22 cellular contexts compared by ENCODE assay signal in genomic region chr11:132744771-132745170, GRCh38.
A peak's percentile ranks its signal among the peaks of the same experiment; 100 is the strongest.
DNase-seq lines count a peak whose midpoint lies in the region; ATAC-seq and TF ChIP-seq lines count a peak whose summit lies in the region.
"Had no signal": no experiment of that assay in that cellular context is flagged by ENCODE, and none has a peak within 500 bp of the region (broad histone marks: within the 10 kb centered on the region; RNA-seq: fewer than 3 reads in every experiment).

No MANE protein-coding gene starts in this region.

- H3K4me3 ChIP-seq in BJ (ENCODE audit: low read depth, low read length), result no peak overlapping the region
- no peak overlapping the region for H3K4me3 ChIP-seq in osteoblast (ENCODE audit: insufficient read depth, low read length)
- H3K4me3 ChIP-seq: ascending aorta, HAP-1, heart left ventricle, left ventricle myocardium inferior, upper lobe of left lung had no signal

- no peak for ATAC-seq in activated CD8-positive, alpha-beta T cell treated with anti-CD3 and anti-CD28 coated beads, Interleukin-2, amount 10 ng/mL, durations not matched to agents 7 days and 5 days
- ATAC-seq in GM19455 (IDR thresholded peaks at IDR 0.05; ENCODE audit: unreplicated experiment), result no peak
- no peak for ATAC-seq in GM18505 (IDR thresholded peaks at IDR 0.05; ENCODE audit: unreplicated experiment)
- ATAC-seq: effector memory CD8-positive, alpha-beta T cell; heart left ventricle had no signal

- TF ChIP-seq POLR2A in GM18505 (IDR thresholded peaks at IDR 0.05; ENCODE audit: borderline replicate concordance, extremely low read depth, insufficient read depth, insufficient read length), result no peak

- DNase-seq in BJ (ENCODE audit: low read depth), result peak; percentile 52
- peak; percentile 58 for DNase-seq in HT1080 (ENCODE audit: low read depth)
- no peak for DNase-seq in chondrocyte (ENCODE audit: low spot score)
- peak; percentile 75 for DNase-seq in osteoblast (ENCODE audit: insufficient read length, low spot score, missing footprints)
- DNase-seq in activated CD8-positive, alpha-beta T cell treated with anti-CD3 and anti-CD28 coated beads, Interleukin-2, amount 10 ng/mL, durations not matched to agents 7 days and 5 days, result no peak
- DNase-seq in GM19238 (ENCODE audit: insufficient read length, low spot score), result no peak
- DNase-seq: effector memory CD8-positive, alpha-beta T cell; heart left ventricle; left ventricle myocardium inferior; NCI-H1436 treated with DMSO at 0.1 percent for 48 hours; NCI-H524 treated with DMSO at 0.1 percent for 48 hours; occipital lobe; retina; SW 1271; upper lobe of left lung had no signal

- TF ChIP-seq CTCF in BJ (IDR thresholded peaks at IDR 0.05; ENCODE audit: insufficient read depth, low read depth, low read length), result no peak
- TF ChIP-seq CTCF in chondrocyte (IDR thresholded peaks at IDR 0.05), result no peak
- no peak for TF ChIP-seq CTCF in osteoblast (IDR thresholded peaks at IDR 0.05; ENCODE audit: extremely low read depth, low read depth, low read length)

- H3K27ac ChIP-seq in osteoblast (ENCODE audit: low read depth, low read length), result peak overlapping the region; percentile 66
- H3K27ac ChIP-seq: ascending aorta, C4-2B, heart left ventricle, left ventricle myocardium inferior, upper lobe of left lung had no signal

- peak overlapping the region; percentile 84 for H2AFZ ChIP-seq in osteoblast (ENCODE audit: low read length)

- H3K79me2 ChIP-seq in osteoblast (ENCODE audit: insufficient read depth, low read length), result no peaks in the 10 kb centered on the region

- no peaks in the 10 kb centered on the region for H3K9me3 ChIP-seq in osteoblast (ENCODE audit: low read depth, low read length)
- H3K9me3 ChIP-seq: ascending aorta, HAP-1, heart left ventricle, left ventricle myocardium inferior, upper lobe of left lung had no signal

- H3K27me3 ChIP-seq in BJ (ENCODE audit: control insufficient read depth, insufficient read depth, low read length), result no peaks in the 10 kb centered on the region
- no peaks in the 10 kb centered on the region for H3K27me3 ChIP-seq in osteoblast (ENCODE audit: insufficient read depth, low read length)
- H3K27me3 ChIP-seq: ascending aorta, upper lobe of left lung had no signal

- H4K20me1 ChIP-seq in osteoblast (ENCODE audit: insufficient read depth, low read length), result no peaks in the 10 kb centered on the region

- no peaks in the 10 kb centered on the region for H3K9me3 Mint-ChIP-seq in chondrocyte (ENCODE audit: low read depth)
- H3K9me3 Mint-ChIP-seq in activated CD8-positive, alpha-beta T cell treated with anti-CD3 and anti-CD28 coated beads, Interleukin-2, amount 10 ng/mL, durations not matched to agents 7 days and 5 days (ENCODE audit: insufficient read depth), result no peaks in the 10 kb centered on the region
- H3K9me3 Mint-ChIP-seq: activated naive CD4-positive, alpha-beta T cell treated with anti-CD3 and anti-CD28 coated beads, Interleukin-2, amount 50 U/mL, for 24 hours had no signal

- POLR2A ChIA-PET in BJ (lab: Charles Lee), result no interaction called here
- POLR2A ChIA-PET in activated CD8-positive, alpha-beta T cell treated with anti-CD3 and anti-CD28 coated beads, Interleukin-2, amount 10 ng/mL, durations not matched to agents 7 days and 5 days (lab: Charles Lee), result no interaction called here

- no peaks in the 10 kb centered on the region for H3K27me3 Mint-ChIP-seq in chondrocyte (ENCODE audit: low read depth)
- no peaks in the 10 kb centered on the region for H3K27me3 Mint-ChIP-seq in activated CD8-positive, alpha-beta T cell treated with anti-CD3 and anti-CD28 coated beads, Interleukin-2, amount 10 ng/mL, durations not matched to agents 7 days and 5 days (ENCODE audit: low read depth)
- H3K27me3 Mint-ChIP-seq: activated naive CD4-positive, alpha-beta T cell treated with anti-CD3 and anti-CD28 coated beads, Interleukin-2, amount 50 U/mL, for 24 hours; effector memory CD8-positive, alpha-beta T cell had no signal

- H3K4me2 ChIP-seq in osteoblast (ENCODE audit: insufficient read depth, low read length), result peak overlapping the region; percentile 38

- CTCF ChIA-PET in BJ (lab: Yijun Ruan, JAX), result interaction anchor here (1.0 to 1.4 kb wide), 2 partner anchors 14 to 100 kb away, joined by 3 read pairs; no protein-coding TSS in a partner anchor
- CTCF ChIA-PET in activated CD8-positive, alpha-beta T cell treated with anti-CD3 and anti-CD28 coated beads, Interleukin-2, amount 10 ng/mL, durations not matched to agents 7 days and 5 days (lab: Charles Lee), result no interaction called here

- peak overlapping the region; percentile 29 for H3K4me3 Mint-ChIP-seq in chondrocyte (ENCODE audit: unreplicated experiment)
- H3K4me3 Mint-ChIP-seq in activated CD8-positive, alpha-beta T cell treated with anti-CD3 and anti-CD28 coated beads, Interleukin-2, amount 10 ng/mL, durations not matched to agents 7 days and 5 days, result no peak overlapping the region
- H3K4me3 Mint-ChIP-seq: activated naive CD4-positive, alpha-beta T cell treated with anti-CD3 and anti-CD28 coated beads, Interleukin-2, amount 50 U/mL, for 24 hours; activated T-helper 1 cell treated with anti-CD3 and anti-CD28 coated beads, Interleukin-12 subunit alpha, Interleukin-12 subunit beta, Interleukin-2, Interleukin-4 antibody, amounts not matched to agents 30 ng/mL and 10 ng/mL and 1 ng/mL, durations not matched to agents 14 hours and 24 hours and 36 hours; effector memory CD8-positive, alpha-beta T cell had no signal

- H3K4me1 Mint-ChIP-seq in chondrocyte (ENCODE audit: low read depth), result peaks cover 16% of the 10 kb centered on the region
- H3K4me1 Mint-ChIP-seq in activated CD8-positive, alpha-beta T cell treated with anti-CD3 and anti-CD28 coated beads, Interleukin-2, amount 10 ng/mL, durations not matched to agents 7 days and 5 days (ENCODE audit: low read depth), result no peaks in the 10 kb centered on the region
- H3K4me1 Mint-ChIP-seq: activated naive CD4-positive, alpha-beta T cell treated with anti-CD3 and anti-CD28 coated beads, Interleukin-2, amount 50 U/mL, for 24 hours had no signal

- peak overlapping the region; percentile 50 for H3K27ac Mint-ChIP-seq in chondrocyte (ENCODE audit: unreplicated experiment)
- H3K27ac Mint-ChIP-seq in activated CD8-positive, alpha-beta T cell treated with anti-CD3 and anti-CD28 coated beads, Interleukin-2, amount 10 ng/mL, durations not matched to agents 7 days and 5 days, result no peak overlapping the region
- H3K27ac Mint-ChIP-seq: activated naive CD4-positive, alpha-beta T cell treated with anti-CD3 and anti-CD28 coated beads, Interleukin-2, amount 50 U/mL, for 24 hours; activated T-helper 1 cell treated with anti-CD3 and anti-CD28 coated beads, Interleukin-12 subunit alpha, Interleukin-12 subunit beta, Interleukin-2, Interleukin-4 antibody, amounts not matched to agents 30 ng/mL and 10 ng/mL and 1 ng/mL, durations not matched to agents 14 hours and 24 hours and 36 hours; effector memory CD8-positive, alpha-beta T cell had no signal

- H3K4me1 ChIP-seq in osteoblast (ENCODE audit: insufficient read depth, low read length), result peaks cover 17% of the 10 kb centered on the region
- H3K4me1 ChIP-seq: ascending aorta, HAP-1, heart left ventricle, left ventricle myocardium inferior, upper lobe of left lung had no signal

- no peaks in the 10 kb centered on the region for H3K36me3 ChIP-seq in BJ (ENCODE audit: control insufficient read depth, insufficient read depth, low read length)
- no peaks in the 10 kb centered on the region for H3K36me3 ChIP-seq in osteoblast (ENCODE audit: insufficient read depth, low read length)
- H3K36me3 ChIP-seq: ascending aorta, HAP-1, heart left ventricle, left ventricle myocardium inferior, upper lobe of left lung had no signal

- H3K36me3 Mint-ChIP-seq in chondrocyte (ENCODE audit: low read depth), result no peaks in the 10 kb centered on the region
- no peaks in the 10 kb centered on the region for H3K36me3 Mint-ChIP-seq in activated CD8-positive, alpha-beta T cell treated with anti-CD3 and anti-CD28 coated beads, Interleukin-2, amount 10 ng/mL, durations not matched to agents 7 days and 5 days (ENCODE audit: low read depth)
- H3K36me3 Mint-ChIP-seq: activated naive CD4-positive, alpha-beta T cell treated with anti-CD3 and anti-CD28 coated beads, Interleukin-2, amount 50 U/mL, for 24 hours had no signal

Comparison
In these comparisons a context has a peak if more than half of its experiments do, and no peak if none do; other contexts are left out.
1. DNase-seq: peak in BJ (single experiment), HT1080 (single experiment) and osteoblast (single experiment); none in chondrocyte (single experiment), activated CD8-positive, alpha-beta T cell treated with anti-CD3 and anti-CD28 coated beads, Interleukin-2, amount 10 ng/mL, durations not matched to agents 7 days and 5 days (single experiment) and GM19238 (single experiment).